In the genomic region with DNA sequence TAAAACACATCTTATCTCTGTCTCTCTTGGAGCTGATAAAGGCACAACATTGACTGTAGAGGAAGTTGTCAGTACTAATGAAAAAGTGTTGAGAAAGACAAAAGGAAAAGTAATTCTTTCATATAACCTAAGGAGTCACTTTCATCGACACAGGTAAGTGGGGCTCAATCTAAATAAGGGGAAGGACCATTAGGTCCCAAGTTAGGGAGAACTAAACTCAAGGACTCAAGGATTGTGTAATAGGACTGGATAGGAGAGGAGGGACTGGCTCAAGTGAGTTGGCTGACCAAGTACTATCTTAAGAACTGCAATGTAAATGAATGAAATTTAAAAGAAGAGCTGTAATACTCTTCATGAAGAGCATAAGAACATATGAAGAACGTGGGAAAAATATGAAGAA, we compare ENCODE assay signal across 15 cellular contexts. TPM values are rescaled to one million over a fixed set of nuclear protein-coding genes. Genes with fewer than 3 reads are reported as not detected.
DNase-seq lines count a peak whose midpoint lies in the region; ATAC-seq and TF ChIP-seq lines count a peak whose summit lies in the region.
"Had no signal": no experiment of that assay in that cellular context is flagged by ENCODE, and none has a peak within 500 bp of the region (broad histone marks: within the 10 kb centered on the region; RNA-seq: fewer than 3 reads in every experiment).

No MANE protein-coding gene starts in this region.

- peak overlapping the region; percentile 48 for H3K4me3 Mint-ChIP-seq in activated T-cell treated with anti-CD3 and anti-CD28 coated beads, Interleukin-2, amount 50 U/mL, for 24 hours
- peak overlapping the region; percentile 74 for H3K4me3 Mint-ChIP-seq in activated naive CD8-positive, alpha-beta T cell treated with anti-CD3 and anti-CD28 coated beads, Interleukin-2, amount 10 ng/mL, durations not matched to agents 7 days and 5 days
- peak overlapping the region; percentile 68 for H3K4me3 Mint-ChIP-seq in stimulated activated naive B cell treated with anti-CD40 and anti-IgM and Interleukin-4, amounts not matched to agents 10 μg/mL and 1 μg/mL and 100 μg/mL, for 72 hours

- H3K36me3 ChIP-seq in OCI-LY7 (ENCODE audit: insufficient read depth, low read length) (peaks cover 45% of the 10 kb centered on the region), uterus (no peaks in the 10 kb centered on the region)
- H3K36me3 ChIP-seq: left ventricle myocardium inferior had no signal

- no peaks in the 10 kb centered on the region for H4K20me1 ChIP-seq in OCI-LY7 (ENCODE audit: insufficient read depth, low read length)

- no peaks in the 10 kb centered on the region for H3K27me3 Mint-ChIP-seq in activated T-cell treated with anti-CD3 and anti-CD28 coated beads, Interleukin-2, amount 50 U/mL, for 24 hours
- H3K27me3 Mint-ChIP-seq in activated naive CD8-positive, alpha-beta T cell treated with anti-CD3 and anti-CD28 coated beads, Interleukin-2, amount 10 ng/mL, durations not matched to agents 7 days and 5 days, result no peaks in the 10 kb centered on the region
- H3K27me3 Mint-ChIP-seq in stimulated activated naive B cell treated with anti-CD40 and anti-IgM and Interleukin-4, amounts not matched to agents 10 μg/mL and 1 μg/mL and 100 μg/mL, for 72 hours, result no peaks in the 10 kb centered on the region

- peak overlapping the region; percentile 52 for H3K4me3 ChIP-seq in OCI-LY7 (ENCODE audit: low read depth, low read length, poor library complexity, severe bottlenecking)
- no peak overlapping the region for H3K4me3 ChIP-seq in uterus
- H3K4me3 ChIP-seq: left ventricle myocardium inferior had no signal

- CTCF ChIA-PET in OCI-LY7 (lab: Charles Lee; ENCODE audit: unreplicated experiment), result interaction anchor here (0.9 to 1.7 kb wide), 2 partner anchors 13 to 118 kb away, joined by 3 to 5 read pairs; no protein-coding TSS in a partner anchor

- DNase-seq in activated T-cell treated with anti-CD3 and anti-CD28 coated beads, Interleukin-2, amount 50 U/mL, for 24 hours, result no peak
- DNase-seq in activated T-cell treated with anti-CD3 and anti-CD28 coated beads, Interleukin-2, amount 50 U/mL, for 48 hours, result no peak
- DNase-seq in OCI-LY7 (ENCODE audit: low spot score), result no peak
- DNase-seq in activated naive CD8-positive, alpha-beta T cell treated with anti-CD3 and anti-CD28 coated beads, Interleukin-2, amount 10 ng/mL, durations not matched to agents 7 days and 5 days, result no peak
- DNase-seq in stimulated activated naive B cell treated with anti-CD40 and anti-IgM and Interleukin-4, amounts not matched to agents 10 μg/mL and 1 μg/mL and 100 μg/mL, for 72 hours, result no peak
- DNase-seq in AG08396 (ENCODE audit: low spot score), result no peak
- no peak for DNase-seq in uterus
- no peak for DNase-seq in NCI-H2196 (lab: John Stamatoyannopoulos, UW; ENCODE audit: unreplicated experiment)
- DNase-seq: ACHN; activated CD4-positive, alpha-beta T cell treated with anti-CD3 and anti-CD28 coated beads, Interleukin-2, amount 50 U/mL, for 1 hour; left ventricle myocardium inferior; NCI-H2029; NCI-H526; RPMI8226 had no signal

- H2AFZ ChIP-seq in OCI-LY7 (ENCODE audit: low read length), result no peak overlapping the region

- ATAC-seq in activated naive CD8-positive, alpha-beta T cell treated with anti-CD3 and anti-CD28 coated beads, Interleukin-2, amount 10 ng/mL, durations not matched to agents 7 days and 5 days (ENCODE audit: low read depth), result no peak
- ATAC-seq in stimulated activated naive B cell treated with anti-CD40 and anti-IgM and Interleukin-4, amounts not matched to agents 10 μg/mL and 1 μg/mL and 100 μg/mL, for 72 hours (replicated peaks), result no peak

- H3K27ac Mint-ChIP-seq in activated T-cell treated with anti-CD3 and anti-CD28 coated beads, Interleukin-2, amount 50 U/mL, for 24 hours, result peak overlapping the region; percentile 95
- H3K27ac Mint-ChIP-seq in activated naive CD8-positive, alpha-beta T cell treated with anti-CD3 and anti-CD28 coated beads, Interleukin-2, amount 10 ng/mL, durations not matched to agents 7 days and 5 days, result peak overlapping the region; percentile 92
- H3K27ac Mint-ChIP-seq in stimulated activated naive B cell treated with anti-CD40 and anti-IgM and Interleukin-4, amounts not matched to agents 10 μg/mL and 1 μg/mL and 100 μg/mL, for 72 hours, result peak overlapping the region; percentile 91

- TF ChIP-seq CTCF in OCI-LY7 (conservative IDR thresholded peaks at IDR 0.05; ENCODE audit: low read length) (no peak), uterus (IDR thresholded peaks at IDR 0.05) (no peak)

- H3K27me3 ChIP-seq in uterus, result no peaks in the 10 kb centered on the region

- H3K4me1 ChIP-seq in OCI-LY7 (ENCODE audit: insufficient read depth, low read length, poor library complexity, severe bottlenecking) (peaks cover 92% of the 10 kb centered on the region), uterus (no peaks in the 10 kb centered on the region)
- H3K4me1 ChIP-seq: left ventricle myocardium inferior had no signal

- H3K36me3 Mint-ChIP-seq in activated T-cell treated with anti-CD3 and anti-CD28 coated beads, Interleukin-2, amount 50 U/mL, for 24 hours (ENCODE audit: low read depth), result peaks cover 78% of the 10 kb centered on the region
- H3K36me3 Mint-ChIP-seq in activated naive CD8-positive, alpha-beta T cell treated with anti-CD3 and anti-CD28 coated beads, Interleukin-2, amount 10 ng/mL, durations not matched to agents 7 days and 5 days, result peaks cover 24% of the 10 kb centered on the region
- peaks cover 47 to 62% of the 10 kb centered on the region in 2 donors for H3K36me3 Mint-ChIP-seq in stimulated activated naive B cell treated with anti-CD40 and anti-IgM and Interleukin-4, amounts not matched to agents 10 μg/mL and 1 μg/mL and 100 μg/mL, for 72 hours

- H3K79me2 ChIP-seq in OCI-LY7 (ENCODE audit: insufficient read depth, low read depth, low read length), result peaks cover 56% of the 10 kb centered on the region; the same call in 1 of the 2 replicates

- BruUV-seq in OCI-LY7 (replicated peaks; lab: Mats Ljungman, UMichigan), result no TSS peak

- H3K9me3 ChIP-seq in OCI-LY7 (ENCODE audit: low read length), result no peaks in the 10 kb centered on the region
- H3K9me3 ChIP-seq in uterus, result no peaks in the 10 kb centered on the region
- H3K9me3 ChIP-seq: left ventricle myocardium inferior had no signal

- no peaks in the 10 kb centered on the region for H3K9me2 ChIP-seq in OCI-LY7 (ENCODE audit: insufficient read depth, low read length)

- intact Hi-C loops in OCI-LY7 (cut with micrococcal nuclease; ENCODE audit: unreplicated experiment), result no loop called here
- intact Hi-C loops in uterus (cut with DNase I; ENCODE audit: low total_unique reads), result no loop called here

- H3K4me1 Mint-ChIP-seq in activated T-cell treated with anti-CD3 and anti-CD28 coated beads, Interleukin-2, amount 50 U/mL, for 24 hours (ENCODE audit: low read depth), result peaks cover 70% of the 10 kb centered on the region
- peaks cover 42% of the 10 kb centered on the region for H3K4me1 Mint-ChIP-seq in activated naive CD8-positive, alpha-beta T cell treated with anti-CD3 and anti-CD28 coated beads, Interleukin-2, amount 10 ng/mL, durations not matched to agents 7 days and 5 days
- peaks cover 41 to 75% of the 10 kb centered on the region in 2 donors for H3K4me1 Mint-ChIP-seq in stimulated activated naive B cell treated with anti-CD40 and anti-IgM and Interleukin-4, amounts not matched to agents 10 μg/mL and 1 μg/mL and 100 μg/mL, for 72 hours

- TF ChIP-seq POLR2A in uterus (IDR thresholded peaks at IDR 0.05), result no peak

- H3K27ac ChIP-seq in OCI-LY7 (ENCODE audit: low read depth, low read length, poor library complexity, severe bottlenecking) (peak overlapping the region; percentile 99), uterus (no peak overlapping the region)
- H3K27ac ChIP-seq: left ventricle myocardium inferior had no signal

- H3K4me2 ChIP-seq in OCI-LY7 (ENCODE audit: low read length), result peak overlapping the region; percentile 71

- H3K9me3 Mint-ChIP-seq in activated T-cell treated with anti-CD3 and anti-CD28 coated beads, Interleukin-2, amount 50 U/mL, for 24 hours, result peaks cover 2% of the 10 kb centered on the region
- peaks cover 1% of the 10 kb centered on the region for H3K9me3 Mint-ChIP-seq in activated naive CD8-positive, alpha-beta T cell treated with anti-CD3 and anti-CD28 coated beads, Interleukin-2, amount 10 ng/mL, durations not matched to agents 7 days and 5 days
- H3K9me3 Mint-ChIP-seq in stimulated activated naive B cell treated with anti-CD40 and anti-IgM and Interleukin-4, amounts not matched to agents 10 μg/mL and 1 μg/mL and 100 μg/mL, for 72 hours, result peaks cover 3 to 11% of the 10 kb centered on the region in 2 donors

- POLR2A ChIA-PET in OCI-LY7 (lab: Charles Lee), result interaction anchor here (1.0 to 6.1 kb wide), 8 partner anchors 11 to 69 kb away, joined by 3 to 70 read pairs (median 11); a partner anchor contains a TSS
- POLR2A ChIA-PET in activated naive CD8-positive, alpha-beta T cell treated with anti-CD3 and anti-CD28 coated beads, Interleukin-2, amount 10 ng/mL, durations not matched to agents 7 days and 5 days (lab: Charles Lee), result interaction anchor here (0.9 to 3.3 kb wide), 11 partner anchors 9 to 187 kb away, joined by 3 to 13 read pairs (median 4); a partner anchor contains a TSS

RNA-seq across cellular contexts. Expression of a gene that starts 55.7 kb away (rescaled TPM):
- total RNA-seq in OCI-LY7 (2014; rRNA removed; shearing (Covaris generic)), result 0.25 and 0.31 TPM in 2 replicates
- total RNA-seq in OCI-LY7 (2022) (not detected in 2 replicates), uterus (10 to 100 TPM in 1 of 4 donors, 1 to 10 TPM in 2, under 1 TPM in 1; 0.51 to 14.3 (median 5.6) TPM)
- under 1 TPM; 0.37 to 0.61 TPM for total RNA-seq in activated naive CD8-positive, alpha-beta T cell treated with anti-CD3 and anti-CD28 coated beads, Interleukin-2, amount 10 ng/mL, durations not matched to agents 7 days and 5 days
- total RNA-seq: posterior vena cava had no signal
